8 cellular contexts compared by ENCODE assay signal in the genomic region with DNA sequence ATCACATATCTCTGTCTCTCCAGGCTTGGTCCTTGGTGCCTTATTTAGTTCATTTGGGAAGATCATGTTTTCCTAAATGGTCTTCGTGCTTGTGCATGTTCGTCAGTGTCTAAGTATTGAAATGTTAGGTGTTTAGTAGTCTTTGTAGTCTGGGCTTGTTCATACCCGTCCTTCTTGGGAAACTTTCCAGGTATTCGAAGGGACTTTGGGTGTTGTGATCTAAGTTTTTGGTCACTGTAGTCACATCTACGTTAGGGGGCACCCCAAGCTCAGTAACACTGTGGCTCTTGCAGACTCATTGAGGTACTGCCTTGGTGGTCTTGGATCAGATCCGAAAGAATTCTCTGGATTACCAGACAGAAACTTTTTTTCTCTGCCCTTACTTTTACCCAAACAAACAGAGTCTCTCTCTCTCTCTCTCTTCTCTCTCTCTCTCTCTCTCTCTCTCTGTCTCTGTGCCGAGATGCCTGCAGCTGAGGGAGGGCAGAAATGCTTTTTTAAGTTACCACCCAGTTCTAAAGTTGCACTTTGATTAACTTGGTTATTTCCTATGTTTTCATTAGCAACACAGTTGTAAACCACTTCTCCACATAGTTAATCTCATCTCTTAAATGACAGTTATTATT.
DNase-seq lines count a peak whose midpoint lies in the region; ATAC-seq and TF ChIP-seq lines count a peak whose summit lies in the region.

No MANE protein-coding gene starts in this region.

- H3K4me1 ChIP-seq in SJCRH30: peaks cover 3% of the 10 kb centered on the region; the same call in 1 of the 2 replicates

- H3K4me3 ChIP-seq in GM12864 (ENCODE audit: low read depth, low read length) (no peak overlapping the region), SJCRH30 (no peak overlapping the region)

- no peaks in the 10 kb centered on the region for H3K36me3 ChIP-seq in SJCRH30

- DNase-seq in AG08395 (ENCODE audit: low spot score) (peak; percentile 9), GM12864 (ENCODE audit: low read depth) (peak; percentile 3), SJCRH30 (peak; percentile 54 to 72), fibroblast of the conjunctiva (ENCODE audit: low read depth) (peak; percentile 42)
- peak; percentile 20 for DNase-seq in stimulated activated CD8-positive, alpha-beta memory T cell treated with anti-CD3 and anti-CD28 coated beads, Interleukin-4, amount 100 ng/mL, for 48 hours
- no peak for DNase-seq in stimulated activated CD4-positive, alpha-beta T cell treated with anti-CD3 and anti-CD28 coated beads, Interleukin-4, amount 100 ng/mL, for 1 hour

- ATAC-seq in GM18498 (IDR thresholded peaks at IDR 0.05; ENCODE audit: unreplicated experiment) (no peak), HG02571 (IDR thresholded peaks at IDR 0.05; ENCODE audit: unreplicated experiment) (no peak)

- no peaks in the 10 kb centered on the region for H3K9me3 ChIP-seq in SJCRH30 (replicated peaks)

- H3K27ac ChIP-seq in SJCRH30: no peak overlapping the region

- H3K27me3 ChIP-seq in SJCRH30: no peaks in the 10 kb centered on the region

- TF ChIP-seq CTCF in GM12864 (IDR thresholded peaks at IDR 0.05; ENCODE audit: low read depth, low read length, missing control alignments): peak; percentile 39
